21 cellular contexts compared by ENCODE assay signal in the genomic region with DNA sequence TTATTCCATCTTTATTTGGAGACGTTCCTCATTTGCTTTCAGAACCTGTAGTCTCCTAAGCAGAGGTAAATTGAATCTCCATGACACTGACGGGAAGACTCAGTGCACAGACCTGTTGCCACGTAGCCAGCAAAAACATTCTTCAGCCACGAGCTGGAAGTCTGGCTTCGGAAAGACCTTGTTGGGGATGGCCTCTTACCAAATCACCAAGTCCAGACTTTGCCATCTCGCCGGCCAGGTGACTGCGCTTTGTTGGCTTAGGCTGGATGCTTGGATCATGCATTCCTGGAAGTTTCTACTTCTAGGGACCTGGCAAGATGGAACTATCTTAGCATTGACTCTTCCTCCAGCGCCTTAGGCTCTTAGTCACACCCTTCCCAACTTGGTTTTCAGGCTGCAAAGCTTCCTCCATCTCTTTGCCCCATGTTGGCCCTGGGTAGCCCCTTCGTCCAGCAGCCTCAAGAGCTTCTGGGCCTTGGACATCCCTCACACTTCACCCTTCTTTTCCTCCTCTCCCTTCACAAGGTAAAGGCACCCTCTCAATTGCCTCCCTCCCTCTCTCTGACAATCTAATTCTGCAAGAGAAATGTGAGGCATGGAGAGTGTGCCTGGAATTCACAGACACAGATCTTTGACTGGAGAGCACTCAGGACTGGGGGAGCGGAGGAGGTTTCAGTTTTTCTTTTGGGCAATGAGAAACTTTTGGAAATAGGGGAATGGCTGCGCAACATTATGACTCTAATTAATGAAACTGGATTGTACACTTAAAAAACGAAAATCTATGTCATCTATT.
DNase-seq lines count a peak whose midpoint lies in the region; ATAC-seq, FAIRE-seq and TF ChIP-seq lines count a peak whose summit lies in the region.
"Had no signal": no experiment of that assay in that cellular context is flagged by ENCODE, and none has a peak within 500 bp of the region (broad histone marks: within the 10 kb centered on the region; RNA-seq: fewer than 3 reads in every experiment).

No MANE protein-coding gene starts in this region.

- H3K27ac ChIP-seq in K562 (ENCODE audit: extremely low read depth, low read depth, low read length) (no peak overlapping the region), esophagus muscularis mucosa (replicated peaks in 1 of 4) (no peak overlapping the region), left ventricle myocardium inferior (replicated peaks) (no peak overlapping the region)
- H3K27ac ChIP-seq: 22Rv1, A549, C4-2B had no signal

- WGBS in K562 (ENCODE audit: insufficient coverage, low coverage, missing lambda C conversion rate), result 85% methylated on average over 10 of the region's 13 CpGs
- 92% methylated on average over 12 of the region's 13 CpGs for WGBS in esophagus muscularis mucosa

- no peak for TF ChIP-seq RAD21 in K562 (CRISPR knock-in tag; conservative IDR thresholded peaks at IDR 0.05 in 1 of 2, IDR thresholded peaks at IDR 0.05 in 1 of 2)

- no peaks in the 10 kb centered on the region for H3K9me1 ChIP-seq in K562 (ENCODE audit: control insufficient read depth, insufficient read depth, low read length)

- BruUV-seq in K562 (replicated peaks; lab: Mats Ljungman, UMichigan), result no TSS peak

- no peak overlapping the region for H3K27ac Mint-ChIP-seq in activated CD4-positive, alpha-beta T cell treated with anti-CD3 and anti-CD28 coated beads, Interleukin-2, amount 10 ng/mL, durations not matched to agents 24 days and 14 days
- H3K27ac Mint-ChIP-seq in type B pancreatic cell, result peak overlapping the region; percentile 34
- H3K27ac Mint-ChIP-seq: CD4-positive, alpha-beta T cell had no signal

- H3K27me3 Mint-ChIP-seq in activated CD4-positive, alpha-beta T cell treated with anti-CD3 and anti-CD28 coated beads, Interleukin-2, amount 10 ng/mL, durations not matched to agents 24 days and 14 days, result no peaks in the 10 kb centered on the region
- peaks cover 46% of the 10 kb centered on the region for H3K27me3 Mint-ChIP-seq in type B pancreatic cell
- H3K27me3 Mint-ChIP-seq: CD4-positive, alpha-beta T cell had no signal

- no peak overlapping the region for H3K4me3 ChIP-seq in K562
- no peak overlapping the region for H3K4me3 ChIP-seq in esophagus muscularis mucosa
- H3K4me3 ChIP-seq in left ventricle myocardium inferior, result no peak overlapping the region
- H3K4me3 ChIP-seq: A549, GM23338 had no signal

- POLR2A ChIA-PET in K562 (lab: Yijun Ruan, JAX), result no interaction called here

- no peak overlapping the region for H3K4me2 ChIP-seq in K562 (ENCODE audit: insufficient read depth, low read length)
- H3K4me2 ChIP-seq: A549, GM23338 had no signal

- no peaks in the 10 kb centered on the region for H3K4me1 Mint-ChIP-seq in activated CD4-positive, alpha-beta T cell treated with anti-CD3 and anti-CD28 coated beads, Interleukin-2, amount 10 ng/mL, durations not matched to agents 24 days and 14 days
- peaks cover 49% of the 10 kb centered on the region for H3K4me1 Mint-ChIP-seq in type B pancreatic cell (ENCODE audit: unreplicated experiment)

- no peaks in the 10 kb centered on the region for H3K9me3 Mint-ChIP-seq in activated CD4-positive, alpha-beta T cell treated with anti-CD3 and anti-CD28 coated beads, Interleukin-2, amount 10 ng/mL, durations not matched to agents 24 days and 14 days
- peaks cover 8% of the 10 kb centered on the region for H3K9me3 Mint-ChIP-seq in type B pancreatic cell
- H3K9me3 Mint-ChIP-seq: CD4-positive, alpha-beta T cell had no signal

- no peak for FAIRE-seq in K562 (lab: Jason Lieb, UNC)
- FAIRE-seq: A549, D721Med, G401.6, GM12891, HepG2, HTR-8/SVneo had no signal

- in situ Hi-C loops in K562 (cut with MboI), result loop anchor here (25.0 kb wide), 1 partner anchor 1534 kb away; a partner anchor contains a TSS

- H3K4me1 ChIP-seq in K562 (replicated peaks in 1 of 2; ENCODE audit: control insufficient read depth in 2 of 2, insufficient read depth in 2 of 2, low read length in 2 of 2), result peaks cover 7 to 28% of the 10 kb centered on the region in 2 experiments; a peak in 4 of 5 replicates
- no peaks in the 10 kb centered on the region for H3K4me1 ChIP-seq in esophagus muscularis mucosa
- H3K4me1 ChIP-seq in left ventricle myocardium inferior, result no peaks in the 10 kb centered on the region
- H3K4me1 ChIP-seq: A549, Caco-2 had no signal

- no peak overlapping the region for H3K9ac ChIP-seq in K562 (ENCODE audit: insufficient read depth in 1 of 2, low read depth in 2 of 2, low read length in 2 of 2)

- H3K36me3 ChIP-seq in K562 (ENCODE audit: control insufficient read depth, insufficient read depth, low read length) (no peaks in the 10 kb centered on the region), esophagus muscularis mucosa (no peaks in the 10 kb centered on the region), left ventricle myocardium inferior (no peaks in the 10 kb centered on the region)

- H2AFZ ChIP-seq in K562 (ENCODE audit: low read depth, low read length), result peak overlapping the region; percentile 63

- H3K27me3 ChIP-seq in K562 (ENCODE audit: control insufficient read depth in 2 of 2, insufficient read depth in 2 of 2, low read length in 2 of 2) (no peaks in the 10 kb centered on the region), esophagus muscularis mucosa (peaks cover 0 to 2% (median 0%) of the 10 kb centered on the region in 4 donors), left ventricle myocardium inferior (ENCODE audit: low read depth) (peaks cover 37% of the 10 kb centered on the region)

- no peak for TF ChIP-seq POLR2A in K562 (conservative IDR thresholded peaks at IDR 0.05)
- no peak for TF ChIP-seq POLR2A in esophagus muscularis mucosa (IDR thresholded peaks at IDR 0.05; ENCODE audit: low read depth)

- no peak for ATAC-seq in K562
- ATAC-seq in omental fat pad (ENCODE audit: low FRiP score), result no peak
- ATAC-seq: A549, HepG2 had no signal

- intact Hi-C loops in activated CD4-positive, alpha-beta T cell treated with anti-CD3 and anti-CD28 coated beads, Interleukin-2, amount 10 ng/mL, durations not matched to agents 24 days and 14 days (cut with micrococcal nuclease), result no loop called here
- intact Hi-C loops in K562 (cut with micrococcal nuclease) (loop anchor here (2.0 to 10.0 kb wide), 2 partner anchors 21 to 157 kb away; no protein-coding TSS in a partner anchor), esophagus muscularis mucosa (cut with DNase I) (no loop called here), left ventricle myocardium inferior (cut with micrococcal nuclease) (no loop called here)

- H3K4me3 Mint-ChIP-seq in activated CD4-positive, alpha-beta T cell treated with anti-CD3 and anti-CD28 coated beads, Interleukin-2, amount 10 ng/mL, durations not matched to agents 24 days and 14 days, result no peak overlapping the region
- H3K4me3 Mint-ChIP-seq in type B pancreatic cell, result no peak overlapping the region
- H3K4me3 Mint-ChIP-seq: CD4-positive, alpha-beta T cell; GM23338 had no signal

- H4K20me1 ChIP-seq in K562 (replicated peaks; ENCODE audit: control insufficient read depth, insufficient read depth, low read length), result no peaks in the 10 kb centered on the region

- no peaks in the 10 kb centered on the region for H3K9me3 ChIP-seq in K562 (replicated peaks; ENCODE audit: control insufficient read depth, insufficient read depth, low read depth, low read length)
- no peaks in the 10 kb centered on the region for H3K9me3 ChIP-seq in esophagus muscularis mucosa
- H3K9me3 ChIP-seq in left ventricle myocardium inferior (replicated peaks), result no peaks in the 10 kb centered on the region
- H3K9me3 ChIP-seq: A549, Caco-2 had no signal

- no peaks in the 10 kb centered on the region for H3K79me2 ChIP-seq in K562 (ENCODE audit: control insufficient read depth, insufficient read depth, low read length)

- CTCF ChIA-PET in K562 (lab: Yijun Ruan, JAX; ENCODE audit: low intra/inter-chr PET ratio), result no interaction called here

- TF ChIP-seq EP300 in K562 (IDR thresholded peaks at IDR 0.05; ENCODE audit: low read length) (no peak), esophagus muscularis mucosa (IDR thresholded peaks at IDR 0.05) (no peak)

- DNase-seq in activated CD4-positive, alpha-beta T cell treated with anti-CD3 and anti-CD28 coated beads, Interleukin-2, amount 10 ng/mL, durations not matched to agents 24 days and 14 days, result peak; percentile 39
- DNase-seq in activated CD4-positive, alpha-beta T cell treated with anti-CD3 and anti-CD28 coated beads, Interleukin-2, amount 50 U/mL, for 4 hours, result no peak
- DNase-seq in K562 (ENCODE audit: extremely low read depth in 1 of 4, low spot score in 3 of 4), result no peak
- DNase-seq in esophagus muscularis mucosa (ENCODE audit: extremely low spot score), result peak; percentile 72
- DNase-seq in type B pancreatic cell (ENCODE audit: extremely low spot score, unreplicated experiment), result no peak
- no peak for DNase-seq in NCI-H128 (lab: John Stamatoyannopoulos, UW; ENCODE audit: unreplicated experiment)
- DNase-seq in omental fat pad (ENCODE audit: low spot score), result no peak
- DNase-seq in left ventricle myocardium inferior, result no peak
- DNase-seq: AML-193; Caco-2; CD4-positive, alpha-beta T cell; H7 had no signal

- H3K36me3 Mint-ChIP-seq in activated CD4-positive, alpha-beta T cell treated with anti-CD3 and anti-CD28 coated beads, Interleukin-2, amount 10 ng/mL, durations not matched to agents 24 days and 14 days (ENCODE audit: low read depth), result no peaks in the 10 kb centered on the region
- no peaks in the 10 kb centered on the region for H3K36me3 Mint-ChIP-seq in type B pancreatic cell

- no peak for TF ChIP-seq CTCF in K562 (IDR thresholded peaks at IDR 0.05 in 2 of 3, conservative IDR thresholded peaks at IDR 0.05 in 1 of 3; ENCODE audit: insufficient read depth in 2 of 3, low read depth in 1 of 3, low read length in 3 of 3)
- TF ChIP-seq CTCF in esophagus muscularis mucosa (IDR thresholded peaks at IDR 0.05), result no peak
- no peak for TF ChIP-seq CTCF in type B pancreatic cell (conservative IDR thresholded peaks at IDR 0.05)
- no peak for TF ChIP-seq CTCF in omental fat pad (IDR thresholded peaks at IDR 0.05)
- no peak for TF ChIP-seq CTCF in left ventricle myocardium inferior (IDR thresholded peaks at IDR 0.05; ENCODE audit: borderline replicate concordance)

Comparison
In these comparisons a context has a peak if more than half of its experiments do, and no peak if none do; other contexts are left out.
1. DNase-seq: peak in activated CD4-positive, alpha-beta T cell treated with anti-CD3 and anti-CD28 coated beads, Interleukin-2, amount 10 ng/mL, durations not matched to agents 24 days and 14 days (single experiment) and esophagus muscularis mucosa (single experiment); none in activated CD4-positive, alpha-beta T cell treated with anti-CD3 and anti-CD28 coated beads, Interleukin-2, amount 50 U/mL, for 4 hours (0 of 2), K562 (0 of 4), type B pancreatic cell (single experiment), NCI-H128 (single experiment), omental fat pad (single experiment) and left ventricle myocardium inferior (single experiment).